ENCODE assay signal across 12 cellular contexts in genomic region chr1:91831132-91831930, GRCh38. TPM values are rescaled to one million over a fixed set of nuclear protein-coding genes. Genes with fewer than 3 reads are reported as not detected.
DNase-seq lines count a peak whose midpoint lies in the region; ATAC-seq and TF ChIP-seq lines count a peak whose summit lies in the region.
"Had no signal": no experiment of that assay in that cellular context is flagged by ENCODE, and none has a peak within 500 bp of the region (broad histone marks: within the 10 kb centered on the region; RNA-seq: fewer than 3 reads in every experiment).

No MANE protein-coding gene starts in this region.

- H3K9ac ChIP-seq in skeletal muscle tissue (ENCODE audit: low read depth in 1 of 3, low read length in 3 of 3): peak overlapping the region in 1 of 3 donors; percentile 60

- no peaks in the 10 kb centered on the region for H3K27me3 ChIP-seq in skeletal muscle tissue (ENCODE audit: control insufficient read depth in 3 of 3, insufficient read depth in 3 of 3, low read length in 3 of 3)

- H3K36me3 ChIP-seq in skeletal muscle tissue (ENCODE audit: control insufficient read depth in 3 of 3, insufficient read depth in 3 of 3, low read length in 3 of 3): no peaks in the 10 kb centered on the region

- no peak for TF ChIP-seq CTCF in cardiac fibroblast (IDR thresholded peaks at IDR 0.05; ENCODE audit: low read depth, low read length)

- H3K4me1 ChIP-seq in skeletal muscle tissue (ENCODE audit: control insufficient read depth in 3 of 3, insufficient read depth in 3 of 3, low read length in 3 of 3): peaks cover 30 to 37% (median 32%) of the 10 kb centered on the region in 3 donors

- ATAC-seq in left lobe of liver (peak; percentile 8), HG02798 (IDR thresholded peaks at IDR 0.05; ENCODE audit: poor library complexity, unreplicated experiment) (no peak)
- ATAC-seq: activated CD4-positive, alpha-beta T cell treated with anti-CD3 and anti-CD28 coated beads for 36 hours had no signal

- peak overlapping the region; percentile 55 for H3K27ac ChIP-seq in skeletal muscle tissue (ENCODE audit: low read depth, low read length)

- no peaks in the 10 kb centered on the region for H3K9me3 ChIP-seq in skeletal muscle tissue (ENCODE audit: control insufficient read depth in 3 of 3, low read length in 3 of 3)

- DNase-seq in M059J (ENCODE audit: low read depth): peak; percentile 68
- DNase-seq in cardiac fibroblast (ENCODE audit: low read depth in 2 of 2): peak; percentile 42 to 64
- DNase-seq in left lobe of liver (ENCODE audit: low spot score): no peak
- DNase-seq in NCI-H128 (lab: John Stamatoyannopoulos, UW; ENCODE audit: unreplicated experiment): no peak
- no peak for DNase-seq in NOMO-1 treated with DMSO at 0.1 percent for 48 hours (lab: John Stamatoyannopoulos, UW; ENCODE audit: unreplicated experiment)
- DNase-seq in T-helper 9 cell: no peak
- DNase-seq: activated CD4-positive, alpha-beta T cell treated with anti-CD3 and anti-CD28 coated beads for 36 hours; activated effector memory CD4-positive, alpha-beta T cell treated with Interleukin-2 at 50 U/mL for 16 hours; erythroblast; NCI-H1048 had no signal

- no peak overlapping the region for H3K4me3 ChIP-seq in cardiac fibroblast (replicated peaks in 1 of 2; ENCODE audit: low read depth in 2 of 2, low read length in 2 of 2)
- H3K4me3 ChIP-seq in skeletal muscle tissue (ENCODE audit: low read length in 3 of 3): no peak overlapping the region

RNA-seq across cellular contexts. Expression of gene TGFBR3, which starts 54.6 kb away (rescaled TPM):
- 1.8 and 2.1 TPM in 2 replicates for total RNA-seq in M059J (2014; rRNA removed; shearing (Covaris generic))
- total RNA-seq in left lobe of liver (9.3 TPM), skeletal muscle tissue (54.3 TPM)

Comparison
In these comparisons a context has a peak if more than half of its experiments do, and no peak if none do; other contexts are left out.
1. DNase-seq: peak in M059J (single experiment) and cardiac fibroblast (2 of 2); none in left lobe of liver (single experiment), NCI-H128 (single experiment), NOMO-1 treated with DMSO at 0.1 percent for 48 hours (single experiment) and T-helper 9 cell (single experiment).